8 cellular contexts compared by ENCODE assay signal in genomic region chr11:48013269-48013901, GRCh38. TPM values are rescaled to one million over a fixed set of nuclear protein-coding genes. Genes with fewer than 3 reads are reported as not detected.
A peak's percentile ranks its signal among the peaks of the same experiment; 100 is the strongest.
DNase-seq lines count a peak whose midpoint lies in the region; ATAC-seq and TF ChIP-seq lines count a peak whose summit lies in the region.

No MANE protein-coding gene starts in this region.

- H3K4me2 ChIP-seq in GM23338 = no peak overlapping the region

- no peaks in the 10 kb centered on the region for H3K9me3 ChIP-seq in right atrium auricular region
- no peaks in the 10 kb centered on the region for H3K9me3 ChIP-seq in effector memory CD4-positive, alpha-beta T cell (ENCODE audit: control insufficient read depth, low read length)

- peaks cover 9% of the 10 kb centered on the region for H3K27me3 Mint-ChIP-seq in GM23338 (ENCODE audit: insufficient read depth, low read depth, poor library complexity)

- no peak overlapping the region for H3K4me3 ChIP-seq in right atrium auricular region
- H3K4me3 ChIP-seq in effector memory CD4-positive, alpha-beta T cell (ENCODE audit: insufficient read depth, low read depth, low read length, poor library complexity, severe bottlenecking) = peak overlapping the region; percentile 1
- no peak overlapping the region for H3K4me3 ChIP-seq in GM23338

- no peak overlapping the region for H3K27ac Mint-ChIP-seq in GM23338

- DNase-seq in Right ventricle myocardium inferior (ENCODE audit: missing footprints) (no peak), right atrium auricular region (ENCODE audit: low spot score) (no peak), T-helper 2 cell (peak in 3 of 5 experiments; percentile 39 to 91 (median 71)), NCI-H1436 (lab: John Stamatoyannopoulos, UW) (no peak), GM23338 (ENCODE audit: low spot score) (no peak)
- DNase-seq in effector memory CD4-positive, alpha-beta T cell = peak; percentile 51 to 59 (median 55)
- peak; percentile 39 for DNase-seq in stimulated activated CD8-positive, alpha-beta memory T cell treated with anti-CD3 and anti-CD28 coated beads, Interleukin-12 subunit alpha, Interleukin-12 subunit beta, amount 100 ng/mL, for 4 hours (ENCODE audit: low read depth)

- H3K4me1 Mint-ChIP-seq in GM23338 = peaks cover 30% of the 10 kb centered on the region

- ATAC-seq in Right ventricle myocardium inferior (peak; percentile 35), HG03342 (IDR thresholded peaks at IDR 0.05; ENCODE audit: unreplicated experiment) (peak; percentile 74), GM23338 (no peak)

- H3K9me3 Mint-ChIP-seq in GM23338 = no peaks in the 10 kb centered on the region

- H3K4me1 ChIP-seq in right atrium auricular region (peaks cover 0 to 4% of the 10 kb centered on the region in 2 donors), GM23338 (ENCODE audit: insufficient read depth) (peaks cover 22% of the 10 kb centered on the region)
- H3K4me1 ChIP-seq in effector memory CD4-positive, alpha-beta T cell (ENCODE audit: control insufficient read depth, insufficient read depth, low read length, poor library complexity, severe bottlenecking) = peaks cover 78% of the 10 kb centered on the region

- intact Hi-C loops in Right ventricle myocardium inferior (cut with DNase I) = no loop called here

- H3K9me2 ChIP-seq in GM23338 (ENCODE audit: insufficient read depth) = no peaks in the 10 kb centered on the region

- no peaks in the 10 kb centered on the region for H3K27me3 ChIP-seq in right atrium auricular region
- H3K27me3 ChIP-seq in effector memory CD4-positive, alpha-beta T cell (replicated peaks; ENCODE audit: control insufficient read depth, insufficient read depth, low read length, poor library complexity, severe bottlenecking) = no peaks in the 10 kb centered on the region
- H3K27me3 ChIP-seq in GM23338 (ENCODE audit: insufficient read depth) = no peaks in the 10 kb centered on the region

- H3K79me2 ChIP-seq in GM23338 (replicated peaks; ENCODE audit: insufficient read depth) = peaks cover 35% of the 10 kb centered on the region

- peaks cover 15% of the 10 kb centered on the region for H4K20me1 ChIP-seq in GM23338 (replicated peaks; ENCODE audit: insufficient read depth)

- no peaks in the 10 kb centered on the region for H3K36me3 ChIP-seq in right atrium auricular region
- no peaks in the 10 kb centered on the region for H3K36me3 ChIP-seq in effector memory CD4-positive, alpha-beta T cell (ENCODE audit: control insufficient read depth, insufficient read depth, low read length)
- no peaks in the 10 kb centered on the region for H3K36me3 ChIP-seq in GM23338 (ENCODE audit: insufficient read depth)

- H3K27ac ChIP-seq in right atrium auricular region (no peak overlapping the region), GM23338 (ENCODE audit: low read depth) (no peak overlapping the region)
- H3K27ac ChIP-seq in effector memory CD4-positive, alpha-beta T cell (ENCODE audit: insufficient read depth, low read length, poor library complexity, severe bottlenecking) = peak overlapping the region; percentile 67

- H3F3A ChIP-seq in GM23338 (replicated peaks; ENCODE audit: low read depth) = no peaks in the 10 kb centered on the region

- H3K36me3 Mint-ChIP-seq in GM23338 (ENCODE audit: low read depth) = no peaks in the 10 kb centered on the region

- no peak overlapping the region for H3K4me3 Mint-ChIP-seq in GM23338

- no peak overlapping the region for H2AFZ ChIP-seq in GM23338

- TF ChIP-seq CTCF in right atrium auricular region (IDR thresholded peaks at IDR 0.05) = no peak
- TF ChIP-seq CTCF in GM23338 (conservative IDR thresholded peaks at IDR 0.05; ENCODE audit: low read depth in 2 of 2) = no peak

TF ChIP-seq in GM23338, 12 proteins besides CTCF, POLR2A, EP300 and RAD21:
- TF ChIP-seq STAT1 (IDR thresholded peaks at IDR 0.05; ENCODE audit: unreplicated experiment) (no peak), ETS1 (IDR thresholded peaks at IDR 0.05) (no peak), ZNF331 (CRISPR knock-in tag; IDR thresholded peaks at IDR 0.05; ENCODE audit: low read depth) (no peak), CREB1 (CRISPR knock-in tag; IDR thresholded peaks at IDR 0.05; ENCODE audit: low read depth) (no peak), NANOG (IDR thresholded peaks at IDR 0.05; ENCODE audit: borderline replicate concordance) (no peak), POLR2AphosphoS5 (IDR thresholded peaks at IDR 0.05; ENCODE audit: low read depth) (no peak), EZH2phosphoT487 (IDR thresholded peaks at IDR 0.05; ENCODE audit: unreplicated experiment) (no peak), ZNF462 (CRISPR knock-in tag; IDR thresholded peaks at IDR 0.05) (no peak), EZH2 (IDR thresholded peaks at IDR 0.05; ENCODE audit: low read depth, unreplicated experiment) (no peak)
TF ChIP-seq in GM23338: peak in this region for 0.

RNA-seq across cellular contexts. Expression of gene PTPRJ, which starts 33.0 kb away (rescaled TPM):
- 7.2 TPM for total RNA-seq in Right ventricle myocardium inferior
- total RNA-seq in right atrium auricular region = 1 to 10 TPM; 3.4 to 8.0 TPM
- total RNA-seq in GM23338 (2014; rRNA removed; shearing (Covaris generic)) = 14.0 and 16.0 TPM in 2 replicates
- 3.8 and 4.2 TPM in 2 replicates for polyA plus RNA-seq in GM23338 (2016; fragmentation: Nextera tagmentation; extraction: Ambion mirVana)

Comparison
In these comparisons a context has a peak if more than half of its experiments do, and no peak if none do; other contexts are left out.
1. DNase-seq: peak in T-helper 2 cell (3 of 5), effector memory CD4-positive, alpha-beta T cell (3 of 3) and stimulated activated CD8-positive, alpha-beta memory T cell treated with anti-CD3 and anti-CD28 coated beads, Interleukin-12 subunit alpha, Interleukin-12 subunit beta, amount 100 ng/mL, for 4 hours (single experiment); none in Right ventricle myocardium inferior (single experiment), right atrium auricular region (single experiment), NCI-H1436 (single experiment) and GM23338 (single experiment).